Comparison of ENCODE assay signal across 8 cellular contexts in genomic region chr5:141513627-141514329, GRCh38. TPM values are rescaled to one million over a fixed set of nuclear protein-coding genes. Genes with fewer than 3 reads are reported as not detected.
DNase-seq lines count a peak whose midpoint lies in the region; ATAC-seq, FAIRE-seq and TF ChIP-seq lines count a peak whose summit lies in the region.

No MANE protein-coding gene starts in this region.

- no peak; the same call in 1 of the 2 replicates for TF ChIP-seq RAD21 in SK-N-SH (IDR thresholded peaks at IDR 0.05; ENCODE audit: low read length)

- H3K9ac ChIP-seq in SK-N-SH (peak overlapping the region; percentile 80), parathyroid adenoma (peak overlapping the region; percentile 64)

- no peak for TF ChIP-seq CTCF in SK-N-SH (IDR thresholded peaks at IDR 0.05)
- no peak for TF ChIP-seq CTCF in parathyroid adenoma (IDR thresholded peaks at IDR 0.05)
- no peak for TF ChIP-seq CTCF in type B pancreatic cell (conservative IDR thresholded peaks at IDR 0.05)

- H3K36me3 ChIP-seq in SK-N-SH (replicated peaks in 1 of 2; ENCODE audit: control insufficient read depth in 1 of 2, insufficient read depth in 2 of 2, low read length in 1 of 2) (peaks cover 30 to 38% of the 10 kb centered on the region in 2 experiments), parathyroid adenoma (ENCODE audit: control insufficient read depth, insufficient read depth, low read length) (no peaks in the 10 kb centered on the region)

- H3K9me3 ChIP-seq in SK-N-SH (no peaks in the 10 kb centered on the region), parathyroid adenoma (ENCODE audit: control insufficient read depth, low read length) (no peaks in the 10 kb centered on the region)

- peak; percentile 85 for FAIRE-seq in GM18507 (lab: Jason Lieb, UNC)

- POLR2A ChIA-PET in SK-N-SH (lab: Yijun Ruan, JAX), result interaction anchor here (0.9 to 2.8 kb wide), 8 partner anchors 9 to 193 kb away, joined by 3 to 16 read pairs (median 4); partner anchors contain the start of genes PCDHGB7, PCDHGC3 and TAF7

- no peak overlapping the region; the same call in 1 of the 2 replicates for H2AFZ ChIP-seq in SK-N-SH (ENCODE audit: low read depth)
- H2AFZ ChIP-seq in parathyroid adenoma, result peak overlapping the region; percentile 81

- peaks cover 73 to 79% of the 10 kb centered on the region in 2 experiments for H3K4me1 ChIP-seq in SK-N-SH (ENCODE audit: control insufficient read depth in 1 of 2, insufficient read depth in 2 of 2, low read depth in 1 of 2, low read length in 1 of 2)
- H3K4me1 ChIP-seq in parathyroid adenoma, result peaks cover 46% of the 10 kb centered on the region

- ATAC-seq in HG03342 (IDR thresholded peaks at IDR 0.05; ENCODE audit: unreplicated experiment) (peak; percentile 24), left cardiac atrium (peak; percentile 69 to 71), GM21381 (IDR thresholded peaks at IDR 0.05; ENCODE audit: unreplicated experiment) (no peak)

- DNase-seq in GM18507 (ENCODE audit: extremely low spot score, insufficient read length, low read depth) (no peak), SK-N-SH (peak; percentile 86), amniotic stem cell (lab: John Stamatoyannopoulos, UW) (peak; percentile 83), left cardiac atrium (peak; percentile 82), type B pancreatic cell (ENCODE audit: extremely low spot score, unreplicated experiment) (peak; percentile 82)

- no peaks in the 10 kb centered on the region for H3K27me3 Mint-ChIP-seq in type B pancreatic cell

- peaks cover 24% of the 10 kb centered on the region for H3K36me3 Mint-ChIP-seq in type B pancreatic cell

- H3K9me3 Mint-ChIP-seq in type B pancreatic cell, result no peaks in the 10 kb centered on the region

- H3K4me3 Mint-ChIP-seq in type B pancreatic cell, result peak overlapping the region; percentile 97

- H3K27ac ChIP-seq in SK-N-SH (ENCODE audit: low read depth in 2 of 2, low read length in 1 of 2) (peak overlapping the region; percentile 99 to 100), parathyroid adenoma (peak overlapping the region; percentile 99)

- H3K4me3 ChIP-seq in SK-N-SH (ENCODE audit: low read depth in 2 of 2, low read length in 1 of 2) (peak overlapping the region; percentile 42 to 53), parathyroid adenoma (ENCODE audit: low read depth, low read length) (peak overlapping the region; percentile 71)

- H3K27me3 ChIP-seq in SK-N-SH (ENCODE audit: insufficient read depth), result no peaks in the 10 kb centered on the region
- no peaks in the 10 kb centered on the region for H3K27me3 ChIP-seq in parathyroid adenoma (ENCODE audit: control insufficient read depth, insufficient read depth, low read length)

- TF ChIP-seq EP300 in SK-N-SH (IDR thresholded peaks at IDR 0.05; ENCODE audit: borderline replicate concordance in 1 of 2, low read depth in 1 of 2, low read length in 1 of 2), result peak in 1 of 2 experiments; percentile 19; a peak in 1 of 4 replicates

- peak overlapping the region; percentile 89 for H3K27ac Mint-ChIP-seq in type B pancreatic cell

- no peaks in the 10 kb centered on the region for H4K20me1 ChIP-seq in SK-N-SH (ENCODE audit: insufficient read depth)

- H3K4me2 ChIP-seq in SK-N-SH (peak overlapping the region; percentile 81), parathyroid adenoma (ENCODE audit: low read length) (peak overlapping the region; percentile 80)

- H3K4me1 Mint-ChIP-seq in type B pancreatic cell (ENCODE audit: unreplicated experiment), result peaks cover 60% of the 10 kb centered on the region

- intact Hi-C loops in left cardiac atrium (cut with DNase I), result loop anchor here in 1 of 2 donors (2.0 kb wide), 1 partner anchor 83 kb away; the partner anchor contains the start of gene PCDHGA12

- CTCF ChIA-PET in SK-N-SH (lab: Yijun Ruan, JAX), result interaction anchor here (0.9 to 10.1 kb wide), 13 partner anchors 10 to 287 kb away, joined by 3 to 113 read pairs (median 5); partner anchors contain the start of genes PCDHGA7, PCDHGB7, PCDHGC3 and PCDHGC4

- WGBS in SK-N-SH (ENCODE audit: low lambda C conversion rate), result 14% methylated on average over 26 of the region's 29 CpGs

- no peaks in the 10 kb centered on the region for H3K9me2 ChIP-seq in SK-N-SH

- peaks cover 4% of the 10 kb centered on the region; the same call in 1 of the 2 replicates for H3K79me2 ChIP-seq in SK-N-SH (ENCODE audit: insufficient read depth)
- peaks cover 5% of the 10 kb centered on the region for H3K79me2 ChIP-seq in parathyroid adenoma

- peaks cover 49% of the 10 kb centered on the region for H3F3A ChIP-seq in SK-N-SH (replicated peaks; ENCODE audit: insufficient read depth)

TF ChIP-seq in SK-N-SH, 30 proteins besides CTCF, POLR2A, EP300 and RAD21 (continues in another document):
- TF ChIP-seq GABPA (IDR thresholded peaks at IDR 0.05; ENCODE audit: low read depth) (peak; percentile 64), ELF1 (IDR thresholded peaks at IDR 0.05) (peak; percentile 44; the same call in 1 of the 2 replicates), USF2 (IDR thresholded peaks at IDR 0.05; ENCODE audit: borderline replicate concordance, low read depth, low read length) (no peak), TCF12 (IDR thresholded peaks at IDR 0.05) (no peak; the same call in none of the 2 replicates), JUND (IDR thresholded peaks at IDR 0.05) (no peak), TEAD4 (IDR thresholded peaks at IDR 0.05; ENCODE audit: borderline replicate concordance, insufficient read depth) (no peak), CHD2 (IDR thresholded peaks at IDR 0.05; ENCODE audit: low read length, partially characterized antibody) (peak; percentile 64), MXI1 (IDR thresholded peaks at IDR 0.05; ENCODE audit: low read depth, low read length) (0 out of 2 replicates have a peak, but pooled peaks have one; percentile 35), PBX3 (IDR thresholded peaks at IDR 0.05) (peak; percentile 4; the same call in 1 of the 2 replicates), NRF1 (IDR thresholded peaks at IDR 0.05; ENCODE audit: low read depth, low read length) (no peak), SMC3 (IDR thresholded peaks at IDR 0.05; ENCODE audit: low read depth, low read length) (no peak), RXRA (IDR thresholded peaks at IDR 0.05; ENCODE audit: borderline replicate concordance, low read depth) (peak; percentile 31; the same call in 1 of the 2 replicates), POLR2AphosphoS5 (IDR thresholded peaks at IDR 0.05; ENCODE audit: low read depth, low read length) (no peak; the same call in 1 of the 2 replicates), USF1 (IDR thresholded peaks at IDR 0.05; ENCODE audit: borderline replicate concordance, low read depth) (no peak; the same call in 1 of the 2 replicates), IRF3 (IDR thresholded peaks at IDR 0.05; ENCODE audit: low read depth, low read length) (no peak), RCOR1 (IDR thresholded peaks at IDR 0.05; ENCODE audit: low read length) (peak; percentile 36; the same call in 1 of the 2 replicates), YY1 (IDR thresholded peaks at IDR 0.05; ENCODE audit: low read depth) (peak; percentile 62; the same call in 1 of the 2 replicates)

RNA-seq across cellular contexts. Expression of gene PCDHGC5, which starts 24.9 kb away (rescaled TPM):
- 1.9 and 2.0 TPM in 2 replicates for polyA plus RNA-seq in SK-N-SH (2012; rRNA removed)
- polyA plus RNA-seq in SK-N-SH (2012; cell fraction: cytosol; rRNA removed), result 0.99 and 1.3 TPM in 2 replicates
- 7.5 and 8.1 TPM in 2 replicates for polyA plus RNA-seq in SK-N-SH (2012; cell fraction: nucleus; rRNA removed)
- total RNA-seq in left cardiac atrium, result 1 to 10 TPM in 1 of 2 donors, under 1 TPM in 1; 0.97 to 1.7 TPM
- total RNA-seq in type B pancreatic cell (ENCODE audit: low replicate concordance), result 0.45 and 1.9 TPM in 2 replicates

RNA-seq across cellular contexts. Expression of gene PCDHGC4, which starts 28.9 kb away (rescaled TPM):
- polyA plus RNA-seq in SK-N-SH (2012; rRNA removed), result 0.53 and 0.78 TPM in 2 replicates
- polyA plus RNA-seq in SK-N-SH (2012; cell fraction: cytosol; rRNA removed), result 0.27 and 0.50 TPM in 2 replicates
- polyA plus RNA-seq in SK-N-SH (2012; cell fraction: nucleus; rRNA removed), result 2.4 and 2.6 TPM in 2 replicates
- total RNA-seq in left cardiac atrium (1 to 10 TPM; 1.4 to 1.7 TPM), type B pancreatic cell (ENCODE audit: low replicate concordance) (0.38 and 4.0 TPM in 2 replicates)

RNA-seq across cellular contexts. Expression of gene PCDHGC3, which starts 38.0 kb away (rescaled TPM):
- polyA plus RNA-seq in SK-N-SH (2012; rRNA removed), result 55.8 and 97.0 TPM in 2 replicates
- 63.1 and 99.3 TPM in 2 replicates for polyA plus RNA-seq in SK-N-SH (2012; cell fraction: cytosol; rRNA removed)
- polyA plus RNA-seq in SK-N-SH (2012; cell fraction: nucleus; rRNA removed), result 87.3 and 94.5 TPM in 2 replicates
- total RNA-seq in left cardiac atrium (10 to 100 TPM; 33.7 to 39.1 TPM), type B pancreatic cell (ENCODE audit: low replicate concordance) (11.0 and 60.3 TPM in 2 replicates)
